15 cellular contexts compared by ENCODE assay signal in genomic region chr3:123745184-123745855, GRCh38.
DNase-seq lines count a peak whose midpoint lies in the region; FAIRE-seq and TF ChIP-seq lines count a peak whose summit lies in the region.
"Had no signal": no experiment of that assay in that cellular context is flagged by ENCODE, and none has a peak within 500 bp of the region (broad histone marks: within the 10 kb centered on the region; RNA-seq: fewer than 3 reads in every experiment).

No MANE protein-coding gene starts in this region.

- H3K4me1 ChIP-seq in keratinocyte (ENCODE audit: control insufficient read depth, extremely low read depth, insufficient read depth, low read length): peaks cover 17% of the 10 kb centered on the region
- H3K4me1 ChIP-seq: testis had no signal

- H3K27ac Mint-ChIP-seq in HFFc6: peak overlapping the region; percentile 35
- H3K27ac Mint-ChIP-seq: CD8-positive, alpha-beta memory T cell; naive thymus-derived CD8-positive, alpha-beta T cell had no signal

- TF ChIP-seq CTCF in AG09319 (IDR thresholded peaks at IDR 0.05; ENCODE audit: low read depth, low read length) (peak; percentile 42), HFFc6 (IDR thresholded peaks at IDR 0.05) (peak; percentile 59), astrocyte of the cerebellum (IDR thresholded peaks at IDR 0.05; ENCODE audit: low read depth, low read length, missing control alignments) (peak; percentile 32), keratinocyte (optimal IDR thresholded peaks at IDR 0.05 in 1 of 3, IDR thresholded peaks at IDR 0.05 in 1 of 3, conservative IDR thresholded peaks at IDR 0.05 in 1 of 3; ENCODE audit: extremely low read depth in 1 of 3, insufficient read depth in 2 of 3, low read length in 3 of 3) (peak; percentile 8 to 30 (median 14)), lower leg skin (IDR thresholded peaks at IDR 0.05) (no peak)

- peaks cover 70% of the 10 kb centered on the region for H3K36me3 Mint-ChIP-seq in HFFc6 (ENCODE audit: low read depth)
- H3K36me3 Mint-ChIP-seq: CD8-positive, alpha-beta memory T cell; naive thymus-derived CD8-positive, alpha-beta T cell had no signal

- FAIRE-seq in keratinocyte (lab: Jason Lieb, UNC): no peak
- FAIRE-seq in GM12891 (lab: Jason Lieb, UNC): no peak
- FAIRE-seq: H54 had no signal

- H3K27me3 ChIP-seq in keratinocyte (ENCODE audit: control insufficient read depth, extremely low read depth, insufficient read depth, low read length): no peaks in the 10 kb centered on the region
- H3K27me3 ChIP-seq: testis had no signal

- H3K4me1 Mint-ChIP-seq in HFFc6 (ENCODE audit: low read depth): peaks cover 78% of the 10 kb centered on the region
- H3K4me1 Mint-ChIP-seq: CD8-positive, alpha-beta memory T cell; naive thymus-derived CD8-positive, alpha-beta T cell had no signal

- H3K9me3 ChIP-seq in keratinocyte (ENCODE audit: control insufficient read depth, low read depth, low read length): no peaks in the 10 kb centered on the region
- H3K9me3 ChIP-seq: testis had no signal

- TF ChIP-seq POLR2A in GM12891 (IDR thresholded peaks at IDR 0.05; ENCODE audit: low read depth, low read length) (no peak), lower leg skin (IDR thresholded peaks at IDR 0.05) (no peak)

- intact Hi-C loops in lower leg skin (cut with DNase I; ENCODE audit: low total_unique reads): no loop called here

- H3K27ac ChIP-seq in keratinocyte (ENCODE audit: control insufficient read depth, insufficient read depth, low read length): no peak overlapping the region
- H3K27ac ChIP-seq: SK-N-MC, testis had no signal

- H3K9ac ChIP-seq in keratinocyte (ENCODE audit: control insufficient read depth, extremely low read depth, insufficient read depth, low read length): no peak overlapping the region

- in situ Hi-C loops in astrocyte of the cerebellum (cut with HindIII; ENCODE audit: low sequenced_read_pairs): no loop called here

- no peaks in the 10 kb centered on the region for H4K20me1 ChIP-seq in keratinocyte (ENCODE audit: control insufficient read depth, extremely low read depth, insufficient read depth, low read length)

- DNase-seq in AG09319 (ENCODE audit: extremely low read depth, low read depth) (no peak), HFFc6 (no peak), astrocyte of the cerebellum (ENCODE audit: low read depth) (no peak), keratinocyte (ENCODE audit: low read depth, low spot score) (no peak), GM12891 (ENCODE audit: insufficient read length, low spot score) (no peak), CD1c-positive myeloid dendritic cell (ENCODE audit: extremely low spot score) (no peak), A172 (ENCODE audit: low spot score) (no peak), lower leg skin (ENCODE audit: low spot score in 2 of 2) (no peak)
- DNase-seq: aorta; CD8-positive, alpha-beta memory T cell; naive thymus-derived CD8-positive, alpha-beta T cell; stimulated activated CD4-positive, alpha-beta T cell treated with anti-CD3 and anti-CD28 coated beads, Interleukin-4, amount 100 ng/mL, for 1 hour; testis had no signal

- H3K36me3 ChIP-seq in keratinocyte (ENCODE audit: control insufficient read depth in 2 of 2, extremely low read depth in 1 of 2, insufficient read depth in 2 of 2, low read length in 2 of 2): no peaks in the 10 kb centered on the region

- H2AFZ ChIP-seq in keratinocyte (ENCODE audit: control insufficient read depth, low read length): no peak overlapping the region

- peaks cover 9% of the 10 kb centered on the region for H3K9me3 Mint-ChIP-seq in HFFc6
- H3K9me3 Mint-ChIP-seq: CD8-positive, alpha-beta memory T cell; naive thymus-derived CD8-positive, alpha-beta T cell had no signal

- dilution Hi-C loops in keratinocyte (cut with MboI; ENCODE audit: extremely low pct_ligation_motif_present, low sequenced_read_pairs): no loop called here

- peaks cover 7% of the 10 kb centered on the region for H3K27me3 Mint-ChIP-seq in HFFc6 (ENCODE audit: insufficient read depth)

- H3K4me3 ChIP-seq in astrocyte of the cerebellum (ENCODE audit: low read depth, low read length) (no peak overlapping the region), keratinocyte (ENCODE audit: control insufficient read depth in 2 of 3, extremely low read depth in 1 of 3, insufficient read depth in 2 of 3, low read depth in 1 of 3, low read length in 3 of 3) (no peak overlapping the region), lower leg skin (ENCODE audit: low read depth, poor library complexity, severe bottlenecking) (no peak overlapping the region)
- H3K4me3 ChIP-seq: SK-N-MC, testis had no signal

- H3K79me2 ChIP-seq in keratinocyte (ENCODE audit: control insufficient read depth, insufficient read depth, low read length): no peaks in the 10 kb centered on the region

- H3K4me3 Mint-ChIP-seq in HFFc6: no peak overlapping the region
- H3K4me3 Mint-ChIP-seq: CD8-positive, alpha-beta memory T cell; naive thymus-derived CD8-positive, alpha-beta T cell had no signal

- H3K9me1 ChIP-seq in keratinocyte (ENCODE audit: control insufficient read depth, extremely low read depth, insufficient read depth, low read length): no peaks in the 10 kb centered on the region

- no peak overlapping the region for H3K4me2 ChIP-seq in keratinocyte (ENCODE audit: control insufficient read depth, extremely low read depth, insufficient read depth, low read depth, low read length)

- 89 to 98% methylated on average over 1 of the region's 1 CpG for WGBS in lower leg skin, 2 donors

TF ChIP-seq in GM12891, 5 proteins besides CTCF, POLR2A, EP300 and RAD21:
- no peak for TF ChIP-seq PAX5 (IDR thresholded peaks at IDR 0.05; ENCODE audit: insufficient read depth, low read length, severe bottlenecking)
- no peak for TF ChIP-seq POLR2AphosphoS5 (IDR thresholded peaks at IDR 0.05; ENCODE audit: low read depth, low read length)
- no peak for TF ChIP-seq TAF1 (IDR thresholded peaks at IDR 0.05; ENCODE audit: low read depth, low read length)
- no peak for TF ChIP-seq POU2F2 (IDR thresholded peaks at IDR 0.05; ENCODE audit: low read depth, low read length)
- TF ChIP-seq SPI1 (IDR thresholded peaks at IDR 0.05; ENCODE audit: low read depth, low read length): no peak
TF ChIP-seq in GM12891: peak in this region for 0.

Comparison
In these comparisons a context has a peak if more than half of its experiments do, and no peak if none do; other contexts are left out.
1. CTCF ChIP-seq: peak in AG09319 (single experiment), HFFc6 (single experiment), astrocyte of the cerebellum (single experiment) and keratinocyte (3 of 3); none in lower leg skin (0 of 3).